In genomic region chr7:101162551-101163280, GRCh38 we compare ENCODE assay signal across 1 cellular context.
TF ChIP-seq lines count a peak whose summit lies in the region.

No MANE protein-coding gene starts in this region.

TF ChIP-seq in GM12878, 131 proteins besides CTCF, POLR2A, EP300 and RAD21:
- TF ChIP-seq BHLHE40 (IDR thresholded peaks at IDR 0.05; ENCODE audit: borderline replicate concordance in 1 of 2, low read depth in 2 of 2, low read length in 1 of 2) (peak; percentile 79 to 94), POU2F2 (IDR thresholded peaks at IDR 0.05; ENCODE audit: borderline replicate concordance, low read depth, low read length) (0 out of 3 replicates have a peak, but pooled peaks have one; percentile 11), IKZF1 (conservative IDR thresholded peaks at IDR 0.05) (peak; percentile 50), STAT3 (IDR thresholded peaks at IDR 0.05; ENCODE audit: low read depth, low read length) (no peak), NFXL1 (IDR thresholded peaks at IDR 0.05; ENCODE audit: borderline replicate concordance) (0 out of 2 replicates have a peak, but pooled peaks have one; percentile 28), FOXM1 (IDR thresholded peaks at IDR 0.05; ENCODE audit: low read depth, low read length) (no peak), EGR1 (IDR thresholded peaks at IDR 0.05; ENCODE audit: borderline replicate concordance in 1 of 2, low read depth in 2 of 2, low read length in 2 of 2) (0 out of 3 replicates have a peak, but pooled peaks of 1 of the 2 experiments have one; percentile 31), LARP7 (IDR thresholded peaks at IDR 0.05) (peak; percentile 45; the same call in 1 of the 2 replicates)
- TF ChIP-seq, protein P1, sequence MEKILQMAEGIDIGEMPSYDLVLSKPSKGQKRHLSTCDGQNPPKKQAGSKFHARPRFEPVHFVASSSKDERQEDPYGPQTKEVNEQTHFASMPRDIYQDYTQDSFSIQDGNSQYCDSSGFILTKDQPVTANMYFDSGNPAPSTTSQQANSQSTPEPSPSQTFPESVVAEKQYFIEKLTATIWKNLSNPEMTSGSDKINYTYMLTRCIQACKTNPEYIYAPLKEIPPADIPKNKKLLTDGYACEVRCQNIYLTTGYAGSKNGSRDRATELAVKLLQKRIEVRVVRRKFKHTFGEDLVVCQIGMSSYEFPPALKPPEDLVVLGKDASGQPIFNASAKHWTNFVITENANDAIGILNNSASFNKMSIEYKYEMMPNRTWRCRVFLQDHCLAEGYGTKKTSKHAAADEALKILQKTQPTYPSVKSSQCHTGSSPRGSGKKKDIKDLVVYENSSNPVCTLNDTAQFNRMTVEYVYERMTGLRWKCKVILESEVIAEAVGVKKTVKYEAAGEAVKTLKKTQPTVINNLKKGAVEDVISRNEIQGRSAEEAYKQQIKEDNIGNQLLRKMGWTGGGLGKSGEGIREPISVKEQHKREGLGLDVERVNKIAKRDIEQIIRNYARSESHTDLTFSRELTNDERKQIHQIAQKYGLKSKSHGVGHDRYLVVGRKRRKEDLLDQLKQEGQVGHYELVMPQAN (conservative IDR thresholded peaks at IDR 0.05) = 0 out of 2 replicates have a peak, but pooled peaks have one; percentile 40
TF ChIP-seq in GM12878: peak in this region for 7.
